Comparison of ENCODE assay signal across 2 cellular contexts in genomic region chr1:35581621-35582020, GRCh38. TPM values are rescaled to one million over a fixed set of nuclear protein-coding genes. Genes with fewer than 3 reads are reported as not detected.
"Had no signal": no experiment of that assay in that cellular context is flagged by ENCODE, and none has a peak within 500 bp of the region (broad histone marks: within the 10 kb centered on the region; RNA-seq: fewer than 3 reads in every experiment).

No MANE protein-coding gene starts in this region.

RNA-seq across cellular contexts. Expression of gene TFAP2E, which starts 8.5 kb away (rescaled TPM):
- total RNA-seq: GM23248, H4 had no signal
